In the genomic region with DNA sequence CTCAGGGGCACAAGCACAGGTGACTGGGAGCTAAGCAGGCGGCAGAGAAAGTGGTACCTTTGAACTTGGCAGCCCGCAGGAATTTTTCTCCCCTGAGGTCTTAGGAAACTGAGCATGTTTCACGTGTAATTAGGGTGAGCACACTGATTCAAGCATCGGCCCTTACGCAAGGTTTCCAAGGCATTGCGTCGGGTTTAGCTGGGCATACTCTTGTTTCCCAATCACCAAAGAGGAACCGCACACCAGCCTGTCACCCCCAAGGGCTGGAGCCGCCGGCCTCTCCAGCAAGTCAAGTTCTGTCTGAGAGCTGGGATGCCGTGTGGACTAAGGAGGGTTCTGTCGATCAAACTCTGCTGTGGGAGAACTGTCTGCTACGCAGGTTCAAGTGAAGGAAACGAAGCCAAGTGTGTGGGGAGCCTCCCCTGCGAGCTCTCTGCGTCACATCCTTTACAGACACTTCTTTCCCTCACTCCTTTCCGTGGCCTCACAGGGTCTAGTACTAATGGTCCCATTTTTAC, we compare ENCODE assay signal across 10 cellular contexts. TPM values are rescaled to one million over a fixed set of nuclear protein-coding genes. Genes with fewer than 3 reads are reported as not detected.
DNase-seq lines count a peak whose midpoint lies in the region; ATAC-seq and TF ChIP-seq lines count a peak whose summit lies in the region.
"Had no signal": no experiment of that assay in that cellular context is flagged by ENCODE, and none has a peak within 500 bp of the region (broad histone marks: within the 10 kb centered on the region; RNA-seq: fewer than 3 reads in every experiment).

No MANE protein-coding gene starts in this region.

- peaks cover 47% of the 10 kb centered on the region for H3K36me3 Mint-ChIP-seq in HFFc6 (ENCODE audit: low read depth)
- peaks cover 0 to 6% of the 10 kb centered on the region in 2 donors for H3K36me3 Mint-ChIP-seq in activated T-cell treated with anti-CD3 and anti-CD28 coated beads, Interleukin-2, amount 50 U/mL, for 72 hours (ENCODE audit: insufficient read depth in 2 of 2)

- 40% methylated on average over 14 of the region's 17 CpGs for WGBS in mammary epithelial cell (ENCODE audit: low coverage, missing lambda C conversion rate)

- peaks cover 15% of the 10 kb centered on the region for H3K79me2 ChIP-seq in mammary epithelial cell (ENCODE audit: insufficient read depth, low read length)

- H3K27me3 Mint-ChIP-seq in HFFc6 (ENCODE audit: insufficient read depth), result peaks cover 7% of the 10 kb centered on the region; the same call in 1 of the 2 replicates
- H3K27me3 Mint-ChIP-seq in activated T-cell treated with anti-CD3 and anti-CD28 coated beads, Interleukin-2, amount 50 U/mL, for 72 hours (ENCODE audit: low read depth), result no peaks in the 10 kb centered on the region
- H3K27me3 Mint-ChIP-seq: stimulated activated naive CD8-positive, alpha-beta T cell treated with anti-CD3 and anti-CD28 coated beads, Interleukin-15, Interleukin-2, amounts not matched to agents 100 ng/mL and 50 ng/mL, for 24 hours had no signal

- peak overlapping the region; percentile 54 for H3K4me2 ChIP-seq in mammary epithelial cell (ENCODE audit: insufficient read depth, low read depth, low read length)
- no peak overlapping the region for H3K4me2 ChIP-seq in skeletal muscle satellite cell (ENCODE audit: low read length)

- dilution Hi-C loops in mammary epithelial cell (cut with HindIII; ENCODE audit: low sequenced_read_pairs), result no loop called here

- DNase-seq in HFFc6, result peak; percentile 95
- peak; percentile 86 for DNase-seq in mammary epithelial cell
- peak; percentile 91 for DNase-seq in kidney tubule cell (ENCODE audit: low spot score)
- no peak for DNase-seq in COLO668 (lab: John Stamatoyannopoulos, UW; ENCODE audit: unreplicated experiment)
- DNase-seq in activated T-cell treated with anti-CD3 and anti-CD28 coated beads, Interleukin-2, amount 50 U/mL, for 72 hours, result no peak

- H3K36me3 ChIP-seq in mammary epithelial cell (ENCODE audit: insufficient read depth, low read length) (no peaks in the 10 kb centered on the region), skeletal muscle satellite cell (ENCODE audit: insufficient read depth, low read length) (peaks cover 58% of the 10 kb centered on the region)

- H3K27ac ChIP-seq in mammary epithelial cell (ENCODE audit: insufficient read depth, low read depth, low read length), result peak overlapping the region; percentile 46

- H3K27me3 ChIP-seq in mammary epithelial cell (ENCODE audit: insufficient read depth, low read length), result no peaks in the 10 kb centered on the region
- no peaks in the 10 kb centered on the region for H3K27me3 ChIP-seq in skeletal muscle satellite cell (ENCODE audit: control insufficient read depth, insufficient read depth, low read length)

- intact Hi-C loops in mammary epithelial cell (cut with micrococcal nuclease), result loop anchor here (1.0 to 2.0 kb wide), 3 partner anchors 16 to 116 kb away; partner anchors contain the start of gene DUSP1

- peaks cover 65% of the 10 kb centered on the region for H3K4me1 Mint-ChIP-seq in HFFc6 (ENCODE audit: low read depth)
- peaks cover 7% of the 10 kb centered on the region for H3K4me1 Mint-ChIP-seq in activated T-cell treated with anti-CD3 and anti-CD28 coated beads, Interleukin-2, amount 50 U/mL, for 72 hours (ENCODE audit: low read depth)

- H3K4me3 ChIP-seq in mammary epithelial cell (replicated peaks in 1 of 3; ENCODE audit: insufficient read depth in 1 of 3, low read depth in 2 of 3, low read length in 3 of 3) (no peak overlapping the region), skeletal muscle satellite cell (ENCODE audit: low read length) (no peak overlapping the region)
- H3K4me3 ChIP-seq: GM12878 had no signal

- CTCF ChIA-PET in mammary epithelial cell (lab: Charles Lee; ENCODE audit: low non-redundant PET), result no interaction called here

- TF ChIP-seq CTCF in HFFc6 (IDR thresholded peaks at IDR 0.05), result no peak
- no peak for TF ChIP-seq CTCF in mammary epithelial cell (conservative IDR thresholded peaks at IDR 0.05 in 1 of 2, IDR thresholded peaks at IDR 0.05 in 1 of 2; ENCODE audit: extremely low read depth in 1 of 2, insufficient read depth in 1 of 2, low read depth in 1 of 2, low read length in 2 of 2)

- H3K9ac ChIP-seq in mammary epithelial cell (ENCODE audit: insufficient read depth, low read length) (no peak overlapping the region), skeletal muscle satellite cell (ENCODE audit: low read depth, low read length) (peak overlapping the region; percentile 69)

- in situ Hi-C loops in mammary epithelial cell (cut with MboI; ENCODE audit: low sequenced_read_pairs in 2 of 2), result no loop called here

- H3K9me3 ChIP-seq in mammary epithelial cell (replicated peaks; ENCODE audit: insufficient read depth, low read length) (no peaks in the 10 kb centered on the region), skeletal muscle satellite cell (replicated peaks; ENCODE audit: low read length) (no peaks in the 10 kb centered on the region)

- peak overlapping the region; percentile 54 for H2AFZ ChIP-seq in mammary epithelial cell (ENCODE audit: low read depth, low read length)

- no peaks in the 10 kb centered on the region; the same call in 1 of the 2 replicates for H3K9me3 Mint-ChIP-seq in HFFc6
- H3K9me3 Mint-ChIP-seq in activated T-cell treated with anti-CD3 and anti-CD28 coated beads, Interleukin-2, amount 50 U/mL, for 72 hours, result no peaks in the 10 kb centered on the region
- H3K9me3 Mint-ChIP-seq: stimulated activated naive CD8-positive, alpha-beta T cell treated with anti-CD3 and anti-CD28 coated beads, Interleukin-15, Interleukin-2, amounts not matched to agents 100 ng/mL and 50 ng/mL, for 24 hours had no signal

- H3K4me3 Mint-ChIP-seq in HFFc6, result peak overlapping the region; percentile 83
- no peak overlapping the region for H3K4me3 Mint-ChIP-seq in activated T-cell treated with anti-CD3 and anti-CD28 coated beads, Interleukin-2, amount 50 U/mL, for 72 hours
- H3K4me3 Mint-ChIP-seq: stimulated activated naive CD8-positive, alpha-beta T cell treated with anti-CD3 and anti-CD28 coated beads, Interleukin-15, Interleukin-2, amounts not matched to agents 100 ng/mL and 50 ng/mL, for 24 hours had no signal

- ATAC-seq in GM21717 (IDR thresholded peaks at IDR 0.05; ENCODE audit: unreplicated experiment) (no peak), HG03520 (IDR thresholded peaks at IDR 0.05; ENCODE audit: unreplicated experiment) (no peak)
- no peak for ATAC-seq in activated T-cell treated with anti-CD3 and anti-CD28 coated beads, Interleukin-2, amount 50 U/mL, for 72 hours (replicated peaks in 1 of 2)
- ATAC-seq: GM12878 had no signal

- BruUV-seq in mammary epithelial cell (replicated peaks; lab: Mats Ljungman, UMichigan), result no TSS peak

- H3K4me1 ChIP-seq in mammary epithelial cell (ENCODE audit: insufficient read depth, low read length) (peaks cover 13% of the 10 kb centered on the region), skeletal muscle satellite cell (ENCODE audit: control insufficient read depth, insufficient read depth, low read length) (peaks cover 27% of the 10 kb centered on the region)

- H4K20me1 ChIP-seq in mammary epithelial cell (ENCODE audit: insufficient read depth, low read length), result no peaks in the 10 kb centered on the region

- peak overlapping the region; percentile 100 for H3K27ac Mint-ChIP-seq in HFFc6
- H3K27ac Mint-ChIP-seq in activated T-cell treated with anti-CD3 and anti-CD28 coated beads, Interleukin-2, amount 50 U/mL, for 72 hours, result no peak overlapping the region
- H3K27ac Mint-ChIP-seq: stimulated activated naive CD8-positive, alpha-beta T cell treated with anti-CD3 and anti-CD28 coated beads, Interleukin-15, Interleukin-2, amounts not matched to agents 100 ng/mL and 50 ng/mL, for 24 hours had no signal

RNA-seq across cellular contexts. Expression of gene ERGIC1, which starts 53.0 kb away (rescaled TPM):
- total RNA-seq in HFFc6 (2021; fragmentation: NEBNext Ultra II Directional; extraction: Animal tissue kit (Norgen Biotek cat#: 25700)), result 100 to 1,000 TPM; 240 to 276 (median 258) TPM
- total RNA-seq in mammary epithelial cell, result 10 to 100 TPM; 58.8 to 98.6 TPM
- 111 TPM for polyA plus RNA-seq in mammary epithelial cell
- polyA minus RNA-seq in mammary epithelial cell, result 158 TPM
- total RNA-seq in skeletal muscle satellite cell (2012; rRNA removed), result 162 and 224 TPM in 2 replicates
- total RNA-seq in activated T-cell treated with anti-CD3 and anti-CD28 coated beads, Interleukin-2, amount 50 U/mL, for 72 hours, result 10 to 100 TPM; 66.3 to 69.3 TPM

Comparison
In these comparisons a context has a peak if more than half of its experiments do, and no peak if none do; other contexts are left out.
1. DNase-seq: peak in HFFc6 (single experiment), mammary epithelial cell (single experiment) and kidney tubule cell (single experiment); none in COLO668 (single experiment) and activated T-cell treated with anti-CD3 and anti-CD28 coated beads, Interleukin-2, amount 50 U/mL, for 72 hours (0 of 2).